In genomic region chr4:28310926-28311325, GRCh38 we compare ENCODE assay signal across 19 cellular contexts.
DNase-seq lines count a peak whose midpoint lies in the region; ATAC-seq, FAIRE-seq and TF ChIP-seq lines count a peak whose summit lies in the region.
"Had no signal": no experiment of that assay in that cellular context is flagged by ENCODE, and none has a peak within 500 bp of the region (broad histone marks: within the 10 kb centered on the region; RNA-seq: fewer than 3 reads in every experiment).

No MANE protein-coding gene starts in this region.

- FAIRE-seq in bronchial epithelial cell (lab: Jason Lieb, UNC), result no peak
- peak; percentile 72 for FAIRE-seq in frontal cortex (lab: Jason Lieb, UNC)
- peak; percentile 60 for FAIRE-seq in pancreas (lab: Jason Lieb, UNC)
- FAIRE-seq: GM12892, GM18507 had no signal

- no peak overlapping the region for H3K27ac Mint-ChIP-seq in activated T-cell treated with anti-CD3 and anti-CD28 coated beads, Interleukin-2, amount 50 U/mL, for 72 hours
- H3K27ac Mint-ChIP-seq: CD14-positive monocyte; CD8-positive, alpha-beta T cell had no signal

- no peak for TF ChIP-seq CTCF in mammary epithelial cell (conservative IDR thresholded peaks at IDR 0.05 in 1 of 2, IDR thresholded peaks at IDR 0.05 in 1 of 2; ENCODE audit: extremely low read depth in 1 of 2, insufficient read depth in 1 of 2, low read depth in 1 of 2, low read length in 2 of 2)
- TF ChIP-seq CTCF in breast epithelium (IDR thresholded peaks at IDR 0.05), result no peak
- TF ChIP-seq CTCF in bronchial epithelial cell (IDR thresholded peaks at IDR 0.05; ENCODE audit: insufficient read depth, low read length, severe bottlenecking), result no peak
- TF ChIP-seq CTCF in pancreas (IDR thresholded peaks at IDR 0.05), result no peak

- ATAC-seq in pancreas, result no peak
- no peak for ATAC-seq in activated T-cell treated with anti-CD3 and anti-CD28 coated beads, Interleukin-2, amount 50 U/mL, for 72 hours (replicated peaks in 1 of 2)
- ATAC-seq: CD8-positive, alpha-beta T cell had no signal

- no peak for TF ChIP-seq POLR2A in breast epithelium (IDR thresholded peaks at IDR 0.05)

- no peaks in the 10 kb centered on the region for H3K36me3 Mint-ChIP-seq in activated T-cell treated with anti-CD3 and anti-CD28 coated beads, Interleukin-2, amount 50 U/mL, for 72 hours (ENCODE audit: insufficient read depth in 2 of 2)
- H3K36me3 Mint-ChIP-seq: CD14-positive monocyte; CD8-positive, alpha-beta T cell had no signal

- no peak overlapping the region for H2AFZ ChIP-seq in mammary epithelial cell (ENCODE audit: low read depth, low read length)
- H2AFZ ChIP-seq: GM23248 had no signal

- no peaks in the 10 kb centered on the region for H3K4me1 Mint-ChIP-seq in activated T-cell treated with anti-CD3 and anti-CD28 coated beads, Interleukin-2, amount 50 U/mL, for 72 hours (ENCODE audit: low read depth)
- H3K4me1 Mint-ChIP-seq: CD14-positive monocyte had no signal

- peaks cover 0 to 4% of the 10 kb centered on the region in 2 donors for H3K9me3 Mint-ChIP-seq in activated T-cell treated with anti-CD3 and anti-CD28 coated beads, Interleukin-2, amount 50 U/mL, for 72 hours

- CTCF ChIA-PET in mammary epithelial cell (lab: Charles Lee; ENCODE audit: low non-redundant PET), result no interaction called here

- 93% methylated on average over 2 of the region's 2 CpGs for WGBS in mammary epithelial cell (ENCODE audit: low coverage, missing lambda C conversion rate)
- WGBS in pancreas, 2 donors, result 59 to 72% methylated on average over 2 of the region's 2 CpGs

- no peaks in the 10 kb centered on the region for H3K4me1 ChIP-seq in mammary epithelial cell (ENCODE audit: insufficient read depth, low read length)
- H3K4me1 ChIP-seq in breast epithelium, result no peaks in the 10 kb centered on the region
- no peaks in the 10 kb centered on the region for H3K4me1 ChIP-seq in pancreas
- H3K4me1 ChIP-seq: BLaER1, HAP-1 had no signal

- H3K27me3 Mint-ChIP-seq in activated T-cell treated with anti-CD3 and anti-CD28 coated beads, Interleukin-2, amount 50 U/mL, for 72 hours (ENCODE audit: low read depth), result no peaks in the 10 kb centered on the region

- H3K9me3 ChIP-seq in mammary epithelial cell (replicated peaks; ENCODE audit: insufficient read depth, low read length) (no peaks in the 10 kb centered on the region), breast epithelium (peaks cover 0 to 6% of the 10 kb centered on the region in 2 donors), pancreas (no peaks in the 10 kb centered on the region)
- H3K9me3 ChIP-seq: HAP-1 had no signal

- H3K4me3 Mint-ChIP-seq in activated T-cell treated with anti-CD3 and anti-CD28 coated beads, Interleukin-2, amount 50 U/mL, for 72 hours, result no peak overlapping the region
- H3K4me3 Mint-ChIP-seq: CD14-positive monocyte; CD8-positive, alpha-beta T cell had no signal

- H3K27me3 ChIP-seq in mammary epithelial cell (ENCODE audit: insufficient read depth, low read length), result no peaks in the 10 kb centered on the region
- H3K27me3 ChIP-seq in breast epithelium, result no peaks in the 10 kb centered on the region
- H3K27me3 ChIP-seq in bronchial epithelial cell (ENCODE audit: control insufficient read depth, insufficient read depth, low read length), result no peaks in the 10 kb centered on the region
- H3K27me3 ChIP-seq in pancreas, result no peaks in the 10 kb centered on the region
- H3K27me3 ChIP-seq: BLaER1 had no signal

- no peaks in the 10 kb centered on the region for H4K20me1 ChIP-seq in mammary epithelial cell (ENCODE audit: insufficient read depth, low read length)
- H4K20me1 ChIP-seq: BLaER1 had no signal

- no peak overlapping the region for H3K4me2 ChIP-seq in mammary epithelial cell (ENCODE audit: insufficient read depth, low read depth, low read length)
- H3K4me2 ChIP-seq: BLaER1 had no signal

- H3K27ac ChIP-seq in mammary epithelial cell (ENCODE audit: insufficient read depth, low read depth, low read length) (no peak overlapping the region), breast epithelium (no peak overlapping the region), pancreas (no peak overlapping the region)
- H3K27ac ChIP-seq: 22Rv1, BLaER1, GM23248 had no signal

- in situ Hi-C loops in mammary epithelial cell (cut with MboI; ENCODE audit: low sequenced_read_pairs in 2 of 2), result no loop called here

- H3K36me3 ChIP-seq in mammary epithelial cell (ENCODE audit: insufficient read depth, low read length), result no peaks in the 10 kb centered on the region
- H3K36me3 ChIP-seq in breast epithelium, result no peaks in the 10 kb centered on the region
- no peaks in the 10 kb centered on the region for H3K36me3 ChIP-seq in bronchial epithelial cell (ENCODE audit: control insufficient read depth, insufficient read depth, low read length)
- H3K36me3 ChIP-seq in pancreas, result no peaks in the 10 kb centered on the region
- H3K36me3 ChIP-seq: BLaER1, HAP-1 had no signal

- H3K9ac ChIP-seq in mammary epithelial cell (ENCODE audit: insufficient read depth, low read length), result no peak overlapping the region
- H3K9ac ChIP-seq: BLaER1, GM23248 had no signal

- no TSS peak for BruUV-seq in mammary epithelial cell (replicated peaks; lab: Mats Ljungman, UMichigan)

- no peaks in the 10 kb centered on the region for H3K79me2 ChIP-seq in mammary epithelial cell (ENCODE audit: insufficient read depth, low read length)

- intact Hi-C loops in mammary epithelial cell (cut with micrococcal nuclease) (no loop called here), breast epithelium (cut with DNase I; ENCODE audit: low total_unique reads) (no loop called here), pancreas (cut with DNase I) (no loop called here)

- DNase-seq in mammary epithelial cell (peak; percentile 44), breast epithelium (ENCODE audit: low spot score in 2 of 2) (no peak), bronchial epithelial cell (ENCODE audit: low read depth) (peak; percentile 62), frontal cortex (ENCODE audit: low spot score in 2 of 2) (no peak), pancreas (no peak), CD1c-positive myeloid dendritic cell (ENCODE audit: extremely low spot score) (no peak), iPS-NIHi7 (ENCODE audit: extremely low spot score) (no peak)
- DNase-seq in activated T-cell treated with anti-CD3 and anti-CD28 coated beads, Interleukin-2, amount 50 U/mL, for 72 hours, result no peak
- DNase-seq: Calu3; CD8-positive, alpha-beta T cell; DMS53; GDM1 had no signal

- H3K4me3 ChIP-seq in mammary epithelial cell (replicated peaks in 1 of 3; ENCODE audit: insufficient read depth in 1 of 3, low read depth in 2 of 3, low read length in 3 of 3) (no peak overlapping the region), breast epithelium (no peak overlapping the region), bronchial epithelial cell (ENCODE audit: low read depth, low read length) (no peak overlapping the region), pancreas (no peak overlapping the region)
- H3K4me3 ChIP-seq: BLaER1, GM23248, HAP-1 had no signal

- dilution Hi-C loops in mammary epithelial cell (cut with HindIII; ENCODE audit: low sequenced_read_pairs), result no loop called here

Comparison
In these comparisons a context has a peak if more than half of its experiments do, and no peak if none do; other contexts are left out.
1. DNase-seq: peak in mammary epithelial cell (single experiment) and bronchial epithelial cell (single experiment); none in breast epithelium (0 of 2), frontal cortex (0 of 2), pancreas (0 of 6), CD1c-positive myeloid dendritic cell (single experiment), iPS-NIHi7 (single experiment) and activated T-cell treated with anti-CD3 and anti-CD28 coated beads, Interleukin-2, amount 50 U/mL, for 72 hours (0 of 2).